7 cellular contexts compared by ENCODE assay signal in genomic region chr3:54121404-54122045, GRCh38. TPM values are rescaled to one million over a fixed set of nuclear protein-coding genes. Genes with fewer than 3 reads are reported as not detected.
DNase-seq lines count a peak whose midpoint lies in the region; ATAC-seq and TF ChIP-seq lines count a peak whose summit lies in the region.

No MANE protein-coding gene starts in this region.

- H3K36me3 ChIP-seq in WERI-Rb-1 (no peaks in the 10 kb centered on the region), tibial artery (no peaks in the 10 kb centered on the region)
- H3K36me3 ChIP-seq in CD4-positive, alpha-beta memory T cell (ENCODE audit: insufficient read depth, low read length): no peaks in the 10 kb centered on the region

- TF ChIP-seq CTCF in WERI-Rb-1 (IDR thresholded peaks at IDR 0.05; ENCODE audit: low read depth, low read length): no peak
- TF ChIP-seq CTCF in tibial artery (IDR thresholded peaks at IDR 0.05): no peak
- no peak for TF ChIP-seq CTCF in GM10248 (IDR thresholded peaks at IDR 0.05; ENCODE audit: control extremely low read depth, extremely low read depth, low read depth, missing control alignments)

- peaks cover 2 to 12% (median 7%) of the 10 kb centered on the region in 4 donors for H3K4me1 Mint-ChIP-seq in CD4-positive, alpha-beta memory T cell

- H3K4me3 Mint-ChIP-seq in CD4-positive, alpha-beta memory T cell: peak overlapping the region in 1 of 8 donors; percentile 54

- CTCF ChIA-PET in GM10248 (lab: Yijun Ruan, JAX): no interaction called here
- CTCF ChIA-PET in CD4-positive, alpha-beta memory T cell (lab: Charles Lee; ENCODE audit: partially characterized antibody): no interaction called here

- H3K4me3 ChIP-seq in WERI-Rb-1 (ENCODE audit: low read depth, low read length): peak overlapping the region; percentile 53
- H3K4me3 ChIP-seq in tibial artery: peak overlapping the region; percentile 61 to 84
- no peak overlapping the region for H3K4me3 ChIP-seq in CD4-positive, alpha-beta memory T cell (ENCODE audit: low read length in 2 of 2)

- H3K9me3 ChIP-seq in WERI-Rb-1 (ENCODE audit: severe bottlenecking): no peaks in the 10 kb centered on the region
- no peaks in the 10 kb centered on the region for H3K9me3 ChIP-seq in tibial artery
- no peaks in the 10 kb centered on the region for H3K9me3 ChIP-seq in CD4-positive, alpha-beta memory T cell (ENCODE audit: control insufficient read depth in 1 of 2, low read length in 2 of 2)

- H3K27me3 ChIP-seq in WERI-Rb-1 (ENCODE audit: insufficient read depth, low read depth, severe bottlenecking) (peaks cover 10% of the 10 kb centered on the region), tibial artery (peaks cover 0 to 57% of the 10 kb centered on the region in 2 donors)
- peaks cover 1% of the 10 kb centered on the region for H3K27me3 ChIP-seq in CD4-positive, alpha-beta memory T cell (ENCODE audit: insufficient read depth, low read length)

- intact Hi-C loops in tibial artery (cut with DNase I; ENCODE audit: low total_unique reads): no loop called here
- intact Hi-C loops in CD4-positive, alpha-beta memory T cell (cut with micrococcal nuclease): no loop called here

- POLR2A ChIA-PET in GM10248 (lab: Yijun Ruan, JAX): no interaction called here
- POLR2A ChIA-PET in CD4-positive, alpha-beta memory T cell (lab: Charles Lee; ENCODE audit: partially characterized antibody): no interaction called here

- H3K27ac ChIP-seq in WERI-Rb-1 (peak overlapping the region; percentile 60), tibial artery (no peak overlapping the region)
- H3K27ac ChIP-seq in CD4-positive, alpha-beta memory T cell (ENCODE audit: low read depth, low read length): no peak overlapping the region

- DNase-seq in WERI-Rb-1 (peak; percentile 52), inferior parietal cortex (ENCODE audit: extremely low spot score) (peak; percentile 1), tibial artery (no peak), GM10248 (ENCODE audit: extremely low spot score) (no peak)
- no peak for DNase-seq in CD4-positive, alpha-beta memory T cell

- no peaks in the 10 kb centered on the region for H3K36me3 Mint-ChIP-seq in CD4-positive, alpha-beta memory T cell

- H3K4me1 ChIP-seq in tibial artery: peaks cover 0 to 36% (median 27%) of the 10 kb centered on the region in 4 donors
- no peaks in the 10 kb centered on the region for H3K4me1 ChIP-seq in CD4-positive, alpha-beta memory T cell (ENCODE audit: insufficient read depth, low read length)

- H3K9me3 Mint-ChIP-seq in CD4-positive, alpha-beta memory T cell: peaks cover 0 to 3% (median under 1%) of the 10 kb centered on the region in 8 donors

- H3K27ac Mint-ChIP-seq in CD4-positive, alpha-beta memory T cell: no peak overlapping the region

- H3K27me3 Mint-ChIP-seq in CD4-positive, alpha-beta memory T cell: peaks cover 26 to 32% of the 10 kb centered on the region in 2 donors

- peak; percentile 20 for ATAC-seq in GM21529 (IDR thresholded peaks at IDR 0.05; ENCODE audit: unreplicated experiment)
- no peak for ATAC-seq in GM19035 (IDR thresholded peaks at IDR 0.05; ENCODE audit: unreplicated experiment)

RNA-seq across cellular contexts. Expression of gene CACNA2D3, which starts 0.8 kb away (rescaled TPM):
- not detected for total RNA-seq in CD4-positive, alpha-beta memory T cell
- polyA plus RNA-seq in CD4-positive, alpha-beta memory T cell: not detected

Comparison
In these comparisons a context has a peak if more than half of its experiments do, and no peak if none do; other contexts are left out.
1. DNase-seq: peak in WERI-Rb-1 (single experiment) and inferior parietal cortex (single experiment); none in tibial artery (0 of 2), GM10248 (single experiment) and CD4-positive, alpha-beta memory T cell (0 of 5).
2. H3K4me3 ChIP-seq: peak in WERI-Rb-1 (single experiment) and tibial artery (2 of 2); none in CD4-positive, alpha-beta memory T cell (0 of 2).